Comparison of ENCODE assay signal across 8 cellular contexts in genomic region chr19:1213391-1214286, GRCh38. TPM values are rescaled to one million over a fixed set of nuclear protein-coding genes. Genes with fewer than 3 reads are reported as not detected.
DNase-seq lines count a peak whose midpoint lies in the region; ATAC-seq and TF ChIP-seq lines count a peak whose summit lies in the region.

No MANE protein-coding gene starts in this region.

- CTCF ChIA-PET in naive thymus-derived CD4-positive, alpha-beta T cell (lab: Charles Lee) = interaction anchor here (0.5 to 0.6 kb wide), 2 partner anchors 30 to 36 kb away, joined by 3 to 6 read pairs; no protein-coding TSS in a partner anchor

- peak overlapping the region; percentile 87 to 99 (median 93) for H3K27ac Mint-ChIP-seq in naive thymus-derived CD4-positive, alpha-beta T cell

- ATAC-seq in naive thymus-derived CD4-positive, alpha-beta T cell = peak; percentile 90
- no peak for ATAC-seq in GM19455 (IDR thresholded peaks at IDR 0.05; ENCODE audit: unreplicated experiment)

- H3K4me1 ChIP-seq in BE2C = peaks cover 22% of the 10 kb centered on the region
- H3K4me1 ChIP-seq in naive thymus-derived CD4-positive, alpha-beta T cell (ENCODE audit: control insufficient read depth in 2 of 2, insufficient read depth in 2 of 2, low read length in 2 of 2) = peaks cover 16 to 29% of the 10 kb centered on the region in 2 donors
- H3K4me1 ChIP-seq in transverse colon = peaks cover 60 to 92% (median 62%) of the 10 kb centered on the region in 4 donors

- H3K4me3 ChIP-seq in BE2C (ENCODE audit: low read depth, low read length) (no peak overlapping the region), transverse colon (peak overlapping the region in 1 of 4 donors; percentile 8)
- H3K4me3 ChIP-seq in naive thymus-derived CD4-positive, alpha-beta T cell (ENCODE audit: low read length) = peak overlapping the region; percentile 31

- no peak for TF ChIP-seq POLR2A in transverse colon (IDR thresholded peaks at IDR 0.05)

- intact Hi-C loops in naive thymus-derived CD4-positive, alpha-beta T cell (cut with micrococcal nuclease) = no loop called here
- intact Hi-C loops in transverse colon (cut with DNase I; ENCODE audit: low total_unique reads) = no loop called here

- H3K9me3 Mint-ChIP-seq in naive thymus-derived CD4-positive, alpha-beta T cell = peaks cover 0 to 2% (median 0%) of the 10 kb centered on the region in 11 donors

- H3K27me3 Mint-ChIP-seq in naive thymus-derived CD4-positive, alpha-beta T cell = no peaks in the 10 kb centered on the region

- H3K4me1 Mint-ChIP-seq in naive thymus-derived CD4-positive, alpha-beta T cell = peaks cover 19 to 37% (median 27%) of the 10 kb centered on the region in 7 donors

- H3K4me3 Mint-ChIP-seq in naive thymus-derived CD4-positive, alpha-beta T cell = peak overlapping the region; percentile 75 to 88 (median 78)

- DNase-seq in BE2C = peak; percentile 47
- DNase-seq in HUDEP-2 (lab: John Stamatoyannopoulos, UW; ENCODE audit: unreplicated experiment in 76 of 76) = peak in 48 of 76 experiments; percentile 21 to 72 (median 44)
- peak; percentile 58 for DNase-seq in activated CD4-positive, CD25-positive, alpha-beta regulatory T cell treated with anti-CD3 and anti-CD28 coated beads, Interleukin-2, amount 50 U/mL, for 72 hours
- DNase-seq in epidermal melanocyte (ENCODE audit: insufficient read length, low spot score) = peak; percentile 71
- peak; percentile 37 to 71 (median 53) for DNase-seq in naive thymus-derived CD4-positive, alpha-beta T cell
- DNase-seq in transverse colon = peak; percentile 78
- DNase-seq in SK-N-DZ (ENCODE audit: low spot score) = no peak

- POLR2A ChIA-PET in naive thymus-derived CD4-positive, alpha-beta T cell (lab: Charles Lee) = interaction anchor here (0.7 to 1.8 kb wide), 6 partner anchors 39 to 201 kb away, joined by 3 to 5 read pairs (median 3); partner anchors contain the start of genes ABCA7 and CIRBP

- TF ChIP-seq CTCF in BE2C (IDR thresholded peaks at IDR 0.05; ENCODE audit: low read depth, low read length) (no peak), transverse colon (IDR thresholded peaks at IDR 0.05) (no peak)

- peak overlapping the region; percentile 71 for H3K27ac ChIP-seq in naive thymus-derived CD4-positive, alpha-beta T cell (ENCODE audit: low read depth, low read length)
- H3K27ac ChIP-seq in transverse colon = peak overlapping the region; percentile 74 to 88 (median 84)

- H3K36me3 Mint-ChIP-seq in naive thymus-derived CD4-positive, alpha-beta T cell = peaks cover 0 to 12% (median 5%) of the 10 kb centered on the region in 5 donors

- in situ Hi-C loops in transverse colon (cut with MboI; ENCODE audit: low pct_ligation_motif_present in 1 of 4, low pct_unique_long_range_greater_than_20kb in 1 of 4, low sequenced_read_pairs in 3 of 4) = no loop called here

- H3K27me3 ChIP-seq in BE2C (no peaks in the 10 kb centered on the region), transverse colon (no peaks in the 10 kb centered on the region)
- H3K27me3 ChIP-seq in naive thymus-derived CD4-positive, alpha-beta T cell (ENCODE audit: control insufficient read depth in 2 of 2, insufficient read depth in 2 of 2, low read length in 2 of 2) = no peaks in the 10 kb centered on the region

- H3K9me3 ChIP-seq in BE2C = no peaks in the 10 kb centered on the region
- no peaks in the 10 kb centered on the region for H3K9me3 ChIP-seq in naive thymus-derived CD4-positive, alpha-beta T cell (ENCODE audit: control insufficient read depth in 2 of 3, low read length in 3 of 3)
- H3K9me3 ChIP-seq in transverse colon = no peaks in the 10 kb centered on the region

- WGBS in transverse colon (ENCODE audit: low coverage in 1 of 2), 2 donors = 44% methylated on average over 36 of the region's 39 CpGs; no CpG with 5 or more reads in 1 of the 2 donors

- no peak for TF ChIP-seq EP300 in transverse colon (IDR thresholded peaks at IDR 0.05; ENCODE audit: low read depth)

- H3K36me3 ChIP-seq in BE2C (peaks cover 29% of the 10 kb centered on the region), transverse colon (no peaks in the 10 kb centered on the region)
- peaks cover 0 to 18% (median 0%) of the 10 kb centered on the region in 3 experiments for H3K36me3 ChIP-seq in naive thymus-derived CD4-positive, alpha-beta T cell (ENCODE audit: control insufficient read depth in 2 of 3, insufficient read depth in 3 of 3, low read length in 3 of 3)

RNA-seq across cellular contexts. Expression of gene STK11, which starts 8.1 kb away (rescaled TPM):
- 71.2 TPM for polyA plus RNA-seq in BE2C (2012; ENCODE audit: insufficient read depth, insufficient read length, low read depth)
- 10 to 100 TPM; 67.7 to 91.3 (median 71.6) TPM for total RNA-seq in naive thymus-derived CD4-positive, alpha-beta T cell
- 10 to 100 TPM; 13.9 to 28.9 TPM for polyA plus RNA-seq in naive thymus-derived CD4-positive, alpha-beta T cell
- 100 to 1,000 TPM in 3 of 4 donors, 10 to 100 TPM in 1; 93.7 to 152 (median 103) TPM for total RNA-seq in transverse colon
- 50.7 and 52.4 TPM in 2 replicates for polyA plus RNA-seq in SK-N-DZ (2014; cell fraction: cytosol; rRNA removed)
- polyA plus RNA-seq in SK-N-DZ (2014; cell fraction: nucleus; rRNA removed) = 166 and 188 TPM in 2 replicates

RNA-seq across cellular contexts. Expression of gene CBARP, which starts 24.2 kb away (rescaled TPM):
- 23.0 TPM for polyA plus RNA-seq in BE2C (2012; ENCODE audit: insufficient read depth, insufficient read length, low read depth)
- under 1 TPM in 2 of 5 experiments, not detected in 3; 0.15 to 0.27 TPM for total RNA-seq in naive thymus-derived CD4-positive, alpha-beta T cell
- polyA plus RNA-seq in naive thymus-derived CD4-positive, alpha-beta T cell = not detected
- 1 to 10 TPM in 1 of 4 donors, under 1 TPM in 2, not detected in 1; 0.32 to 5.2 (median 0.68) TPM for total RNA-seq in transverse colon
- polyA plus RNA-seq in SK-N-DZ (2014; cell fraction: cytosol; rRNA removed) = 12.3 and 24.2 TPM in 2 replicates
- 44.5 and 49.5 TPM in 2 replicates for polyA plus RNA-seq in SK-N-DZ (2014; cell fraction: nucleus; rRNA removed)

RNA-seq across cellular contexts. Expression of gene ATP5F1D, which starts 27.9 kb away (rescaled TPM):
- polyA plus RNA-seq in BE2C (2012; ENCODE audit: insufficient read depth, insufficient read length, low read depth) = 658 TPM
- total RNA-seq in naive thymus-derived CD4-positive, alpha-beta T cell = 100 to 1,000 TPM in 3 of 5 experiments, 10 to 100 TPM in 2; 90.6 to 178 (median 102) TPM
- polyA plus RNA-seq in naive thymus-derived CD4-positive, alpha-beta T cell = 100 to 1,000 TPM; 209 to 302 TPM
- total RNA-seq in transverse colon = 100 to 1,000 TPM; 157 to 650 (median 240) TPM
- polyA plus RNA-seq in SK-N-DZ (2014; cell fraction: cytosol; rRNA removed) = 69.7 and 75.2 TPM in 2 replicates
- polyA plus RNA-seq in SK-N-DZ (2014; cell fraction: nucleus; rRNA removed) = 50.9 and 102 TPM in 2 replicates

RNA-seq across cellular contexts. Expression of gene MIDN, which starts 34.7 kb away (rescaled TPM):
- polyA plus RNA-seq in BE2C (2012; ENCODE audit: insufficient read depth, insufficient read length, low read depth) = 186 TPM
- 100 to 1,000 TPM in 2 of 5 experiments, 10 to 100 TPM in 3; 22.6 to 310 (median 78.1) TPM for total RNA-seq in naive thymus-derived CD4-positive, alpha-beta T cell
- polyA plus RNA-seq in naive thymus-derived CD4-positive, alpha-beta T cell = 1 to 10 TPM; 1.4 to 3.6 TPM
- total RNA-seq in transverse colon = 100 to 1,000 TPM in 3 of 4 donors, 10 to 100 TPM in 1; 89.4 to 379 (median 116) TPM
- polyA plus RNA-seq in SK-N-DZ (2014; cell fraction: cytosol; rRNA removed) = 23.3 and 31.3 TPM in 2 replicates
- polyA plus RNA-seq in SK-N-DZ (2014; cell fraction: nucleus; rRNA removed) = 74.4 and 125 TPM in 2 replicates

RNA-seq across cellular contexts. Expression of gene SBNO2, which starts 39.6 kb away (rescaled TPM):
- 74.4 TPM for polyA plus RNA-seq in BE2C (2012; ENCODE audit: insufficient read depth, insufficient read length, low read depth)
- 100 to 1,000 TPM in 3 of 5 experiments, 10 to 100 TPM in 2; 88.6 to 137 (median 104) TPM for total RNA-seq in naive thymus-derived CD4-positive, alpha-beta T cell
- polyA plus RNA-seq in naive thymus-derived CD4-positive, alpha-beta T cell = 1 to 10 TPM; 1.7 to 2.6 TPM
- total RNA-seq in transverse colon = 100 to 1,000 TPM in 1 of 4 donors, 10 to 100 TPM in 3; 34.5 to 142 (median 48.3) TPM
- polyA plus RNA-seq in SK-N-DZ (2014; cell fraction: cytosol; rRNA removed) = 13.2 and 16.1 TPM in 2 replicates
- polyA plus RNA-seq in SK-N-DZ (2014; cell fraction: nucleus; rRNA removed) = 48.3 and 48.4 TPM in 2 replicates
